Comparison of ENCODE assay signal across 29 cellular contexts in genomic region chr14:93700928-93701327, GRCh38.
"Had no signal": no experiment of that assay in that cellular context is flagged by ENCODE, and none has a peak within 500 bp of the region (broad histone marks: within the 10 kb centered on the region; RNA-seq: fewer than 3 reads in every experiment).

No MANE protein-coding gene starts in this region.

- H3K4me3 Mint-ChIP-seq: natural killer cell; nephron; neural progenitor cell; stimulated activated memory B cell treated with anti-CD40 and anti-IgM and Interleukin-4, amounts not matched to agents 10 μg/mL and 1 μg/mL and 100 μg/mL, for 72 hours; stimulated activated naive CD8-positive, alpha-beta T cell treated with anti-CD3 and anti-CD28 coated beads, Interleukin-15, amount 100 ng/mL, for 72 hours had no signal

- FAIRE-seq: small intestine, urothelium cell line had no signal

- H3K27ac Mint-ChIP-seq: natural killer cell; nephron; neural progenitor cell; progenitor cell of endocrine pancreas; stimulated activated memory B cell treated with anti-CD40 and anti-IgM and Interleukin-4, amounts not matched to agents 10 μg/mL and 1 μg/mL and 100 μg/mL, for 72 hours had no signal

- ATAC-seq: natural killer cell; psoas muscle; right cardiac atrium; right lobe of liver; stimulated activated memory B cell treated with anti-CD40 and anti-IgM and Interleukin-4, amounts not matched to agents 10 μg/mL and 1 μg/mL and 100 μg/mL, for 72 hours; stimulated activated naive CD8-positive, alpha-beta T cell treated with anti-CD3 and anti-CD28 coated beads, Interleukin-15, amount 100 ng/mL, for 72 hours; stimulated activated naive CD8-positive, alpha-beta T cell treated with anti-CD3 and anti-CD28 coated beads, Interleukin-15, Interleukin-2, amounts not matched to agents 100 U/mL and 50 U/mL, for 24 hours had no signal

- H3K4me1 Mint-ChIP-seq: natural killer cell; nephron; neural progenitor cell; stimulated activated memory B cell treated with anti-CD40 and anti-IgM and Interleukin-4, amounts not matched to agents 10 μg/mL and 1 μg/mL and 100 μg/mL, for 72 hours; stimulated activated naive CD8-positive, alpha-beta T cell treated with anti-CD3 and anti-CD28 coated beads, Interleukin-15, amount 100 ng/mL, for 72 hours had no signal

- H3K27me3 ChIP-seq: neural progenitor cell, ovary, right lobe of liver, sigmoid colon, suprapubic skin, testis, tibial nerve, upper lobe of left lung, vagina had no signal

- H3K4me2 ChIP-seq: neural progenitor cell had no signal

- H3K9ac ChIP-seq: neural progenitor cell, parathyroid adenoma had no signal

- H3K79me2 ChIP-seq: parathyroid adenoma had no signal

- DNase-seq: natural killer cell; occipital lobe; ovary; posterior cingulate gyrus; psoas muscle; right cardiac atrium; right lobe of liver; sigmoid colon; small intestine; stimulated activated CD4-positive, alpha-beta T cell treated with anti-CD3 and anti-CD28 coated beads, Interleukin-15, amount 100 ng/mL, for 24 hours; stimulated activated CD4-positive, alpha-beta T cell treated with anti-CD3 and anti-CD28 coated beads, Interleukin-4, amount 100 ng/mL, for 1 hour; stimulated activated CD4-positive, alpha-beta T cell treated with anti-CD3 and anti-CD28 coated beads, Interleukin-4, amount 100 ng/mL, for 4 hours; stimulated activated CD8-positive, alpha-beta memory T cell treated with anti-CD3 and anti-CD28 coated beads, Interleukin-4, amount 100 ng/mL, for 48 hours; stimulated activated naive CD4-positive, alpha-beta T cell; stimulated activated naive CD8-positive, alpha-beta T cell treated with anti-CD3 and anti-CD28 coated beads, Interleukin-15, amount 100 ng/mL, for 72 hours; stimulated activated naive CD8-positive, alpha-beta T cell treated with anti-CD3 and anti-CD28 coated beads, Interleukin-15, Interleukin-2, amounts not matched to agents 100 U/mL and 50 U/mL, for 24 hours; substantia nigra; testis; trophoblast cell; upper lobe of left lung had no signal

- H3K4me1 ChIP-seq: neural progenitor cell, parathyroid adenoma, psoas muscle, right lobe of liver, sigmoid colon, suprapubic skin, testis, tibial nerve, upper lobe of left lung, vagina had no signal

- H3K4me3 ChIP-seq: neural progenitor cell, ovary, psoas muscle, right lobe of liver, sigmoid colon, suprapubic skin, testis, tibial nerve, upper lobe of left lung, vagina had no signal

- H3K36me3 Mint-ChIP-seq: natural killer cell; stimulated activated memory B cell treated with anti-CD40 and anti-IgM and Interleukin-4, amounts not matched to agents 10 μg/mL and 1 μg/mL and 100 μg/mL, for 72 hours had no signal

- H2AFZ ChIP-seq: neural progenitor cell, parathyroid adenoma had no signal

- H3K9me3 ChIP-seq: ovary, right lobe of liver, suprapubic skin, testis, vagina had no signal

- H3K27ac ChIP-seq: neural progenitor cell, ovary, parathyroid adenoma, psoas muscle, right lobe of liver, sigmoid colon, suprapubic skin, testis, tibial nerve, upper lobe of left lung, vagina had no signal

- H3K27me3 Mint-ChIP-seq: progenitor cell of endocrine pancreas had no signal

- H3K36me3 ChIP-seq: ovary, right lobe of liver, sigmoid colon, suprapubic skin, tibial nerve, upper lobe of left lung, vagina had no signal
